In genomic region chr17:31308935-31309334, GRCh38 we compare ENCODE assay signal across 12 cellular contexts. TPM values are rescaled to one million over a fixed set of nuclear protein-coding genes. Genes with fewer than 3 reads are reported as not detected.
DNase-seq lines count a peak whose midpoint lies in the region; ATAC-seq and TF ChIP-seq lines count a peak whose summit lies in the region.
"Had no signal": no experiment of that assay in that cellular context is flagged by ENCODE, and none has a peak within 500 bp of the region (broad histone marks: within the 10 kb centered on the region; RNA-seq: fewer than 3 reads in every experiment).

No MANE protein-coding gene starts in this region.

- H3K4me1 ChIP-seq in lower lobe of right lung (peaks cover 10% of the 10 kb centered on the region), trophoblast cell (ENCODE audit: control insufficient read depth in 1 of 2, insufficient read depth in 2 of 2, low read length in 2 of 2) (no peaks in the 10 kb centered on the region)
- H3K4me1 ChIP-seq: vagina had no signal

- H3K79me1 ChIP-seq in trophoblast cell (ENCODE audit: low read length), result no peaks in the 10 kb centered on the region

- no peak overlapping the region for H2BK5ac ChIP-seq in trophoblast cell (ENCODE audit: low read depth, low read length, poor library complexity)

- no peak overlapping the region for H4K91ac ChIP-seq in trophoblast cell (ENCODE audit: low read depth, low read length)

- no peaks in the 10 kb centered on the region for H3K27me3 ChIP-seq in lower lobe of right lung (ENCODE audit: low read depth)
- H3K27me3 ChIP-seq in trophoblast cell (ENCODE audit: insufficient read depth, low read length), result no peaks in the 10 kb centered on the region
- H3K27me3 ChIP-seq: vagina had no signal

- TF ChIP-seq CTCF in lower lobe of right lung (IDR thresholded peaks at IDR 0.05), result no peak
- no peak for TF ChIP-seq CTCF in type B pancreatic cell (conservative IDR thresholded peaks at IDR 0.05)
- TF ChIP-seq CTCF in glutamatergic neuron (IDR thresholded peaks at IDR 0.05; ENCODE audit: partially characterized antibody, unreplicated experiment), result no peak

- no peak overlapping the region for H3K4me2 ChIP-seq in trophoblast cell (ENCODE audit: low read length)

- H3K4me1 Mint-ChIP-seq in activated naive CD4-positive, alpha-beta T cell treated with anti-CD3 and anti-CD28 coated beads, Interleukin-2, amount 10 ng/mL, durations not matched to agents 7 days and 5 days, result peaks cover 55% of the 10 kb centered on the region
- H3K4me1 Mint-ChIP-seq in activated CD4-positive, alpha-beta memory T cell treated with anti-CD3 and anti-CD28 coated beads, Interleukin-2, amount 10 ng/mL, durations not matched to agents 7 days and 5 days, result peaks cover 46% of the 10 kb centered on the region
- peaks cover 7% of the 10 kb centered on the region for H3K4me1 Mint-ChIP-seq in type B pancreatic cell (ENCODE audit: unreplicated experiment)
- H3K4me1 Mint-ChIP-seq in glutamatergic neuron (ENCODE audit: low read depth, unreplicated experiment), result peaks cover 4% of the 10 kb centered on the region

- H3K27ac ChIP-seq in lower lobe of right lung (peak overlapping the region; percentile 80), trophoblast cell (ENCODE audit: low read depth, low read length) (no peak overlapping the region)
- H3K27ac ChIP-seq: vagina had no signal

- H2BK120ac ChIP-seq in trophoblast cell (ENCODE audit: insufficient read depth, low read length, poor library complexity), result no peak overlapping the region

- no peak overlapping the region for H3K4ac ChIP-seq in trophoblast cell (ENCODE audit: low read depth, low read length)

- no peak overlapping the region for H3K9ac ChIP-seq in trophoblast cell (ENCODE audit: low read length)

- H3K79me2 ChIP-seq in trophoblast cell (ENCODE audit: control insufficient read depth, insufficient read depth, low read length, poor library complexity), result no peaks in the 10 kb centered on the region

- H3K36me3 ChIP-seq in lower lobe of right lung (peaks cover 13% of the 10 kb centered on the region), trophoblast cell (ENCODE audit: control insufficient read depth in 1 of 2, insufficient read depth in 2 of 2, low read length in 2 of 2) (peaks cover 0 to 2% of the 10 kb centered on the region in 2 experiments)
- H3K36me3 ChIP-seq: vagina had no signal

- CTCF ChIA-PET in activated naive CD4-positive, alpha-beta T cell treated with anti-CD3 and anti-CD28 coated beads, Interleukin-2, amount 10 ng/mL, durations not matched to agents 7 days and 5 days (lab: Charles Lee), result interaction anchor here (1.1 to 5.0 kb wide), 2 partner anchors 11 to 43 kb away, joined by 3 to 23 read pairs; partner anchors contain the start of gene EVI2A
- CTCF ChIA-PET in activated CD4-positive, alpha-beta memory T cell treated with anti-CD3 and anti-CD28 coated beads, Interleukin-2, amount 10 ng/mL, durations not matched to agents 7 days and 5 days (lab: Charles Lee), result no interaction called here

- intact Hi-C loops in lower lobe of right lung (cut with DNase I), result no loop called here

- H3K14ac ChIP-seq in trophoblast cell (ENCODE audit: low read length), result no peak overlapping the region

- WGBS in trophoblast cell (ENCODE audit: extremely low coverage, insufficient coverage, insufficient read length), result no CpG with 5 or more reads among the region's 1 CpG

- H3K4me3 ChIP-seq in lower lobe of right lung (peak overlapping the region; percentile 42), trophoblast cell (ENCODE audit: low read depth, low read length) (no peak overlapping the region)
- H3K4me3 ChIP-seq: vagina had no signal

- H3K23ac ChIP-seq in trophoblast cell (ENCODE audit: low read length), result no peak overlapping the region

- no peak overlapping the region for H3K18ac ChIP-seq in trophoblast cell (ENCODE audit: low read length)

- H3K4me3 Mint-ChIP-seq in activated naive CD4-positive, alpha-beta T cell treated with anti-CD3 and anti-CD28 coated beads, Interleukin-2, amount 10 ng/mL, durations not matched to agents 7 days and 5 days, result peak overlapping the region; percentile 88
- peak overlapping the region; percentile 83 for H3K4me3 Mint-ChIP-seq in activated CD4-positive, alpha-beta memory T cell treated with anti-CD3 and anti-CD28 coated beads, Interleukin-2, amount 10 ng/mL, durations not matched to agents 7 days and 5 days
- H3K4me3 Mint-ChIP-seq in type B pancreatic cell, result no peak overlapping the region
- no peak overlapping the region for H3K4me3 Mint-ChIP-seq in glutamatergic neuron (ENCODE audit: unreplicated experiment)

- H2AK5ac ChIP-seq in trophoblast cell (ENCODE audit: low read length), result no peak overlapping the region

- no peak overlapping the region for H2BK12ac ChIP-seq in trophoblast cell (ENCODE audit: low read length)

- ATAC-seq in lower lobe of right lung, result no peak
- ATAC-seq: right cardiac atrium had no signal

- H3K9me3 Mint-ChIP-seq in activated naive CD4-positive, alpha-beta T cell treated with anti-CD3 and anti-CD28 coated beads, Interleukin-2, amount 10 ng/mL, durations not matched to agents 7 days and 5 days, result peaks cover 3% of the 10 kb centered on the region
- peaks cover 4% of the 10 kb centered on the region for H3K9me3 Mint-ChIP-seq in activated CD4-positive, alpha-beta memory T cell treated with anti-CD3 and anti-CD28 coated beads, Interleukin-2, amount 10 ng/mL, durations not matched to agents 7 days and 5 days
- no peaks in the 10 kb centered on the region for H3K9me3 Mint-ChIP-seq in type B pancreatic cell
- peaks cover 2% of the 10 kb centered on the region for H3K9me3 Mint-ChIP-seq in glutamatergic neuron (ENCODE audit: unreplicated experiment)

- H3K27ac Mint-ChIP-seq in activated naive CD4-positive, alpha-beta T cell treated with anti-CD3 and anti-CD28 coated beads, Interleukin-2, amount 10 ng/mL, durations not matched to agents 7 days and 5 days, result peak overlapping the region; percentile 97
- peak overlapping the region; percentile 80 for H3K27ac Mint-ChIP-seq in activated CD4-positive, alpha-beta memory T cell treated with anti-CD3 and anti-CD28 coated beads, Interleukin-2, amount 10 ng/mL, durations not matched to agents 7 days and 5 days
- H3K27ac Mint-ChIP-seq in type B pancreatic cell, result peak overlapping the region; percentile 23
- no peak overlapping the region for H3K27ac Mint-ChIP-seq in glutamatergic neuron (ENCODE audit: unreplicated experiment)

- DNase-seq in activated naive CD4-positive, alpha-beta T cell treated with anti-CD3 and anti-CD28 coated beads, Interleukin-2, amount 10 ng/mL, durations not matched to agents 7 days and 5 days, result no peak
- no peak for DNase-seq in activated naive CD4-positive, alpha-beta T cell (lab: John Stamatoyannopoulos, UW)
- no peak for DNase-seq in activated CD4-positive, alpha-beta memory T cell treated with anti-CD3 and anti-CD28 coated beads, Interleukin-2, amount 10 ng/mL, durations not matched to agents 7 days and 5 days
- DNase-seq in lower lobe of right lung (no peak), type B pancreatic cell (ENCODE audit: extremely low spot score, unreplicated experiment) (no peak), glutamatergic neuron (no peak), trophoblast cell (no peak), NCI-H2171 (lab: John Stamatoyannopoulos, UW) (no peak)
- DNase-seq: right cardiac atrium had no signal

- H3K9me3 ChIP-seq in lower lobe of right lung (no peaks in the 10 kb centered on the region), trophoblast cell (ENCODE audit: insufficient read depth, low read depth, low read length) (no peaks in the 10 kb centered on the region)
- H3K9me3 ChIP-seq: vagina had no signal

- no peak overlapping the region for H4K8ac ChIP-seq in trophoblast cell (ENCODE audit: low read depth, low read length)

- POLR2A ChIA-PET in activated CD4-positive, alpha-beta memory T cell treated with anti-CD3 and anti-CD28 coated beads, Interleukin-2, amount 10 ng/mL, durations not matched to agents 7 days and 5 days (lab: Charles Lee), result interaction anchor here (1.8 to 5.5 kb wide), 2 partner anchors 11 to 240 kb away, joined by 5 to 287 read pairs; partner anchors contain the start of gene EVI2A

- no peak overlapping the region for H2AFZ ChIP-seq in trophoblast cell (ENCODE audit: insufficient read depth, low read length, poor library complexity)

- H3K36me3 Mint-ChIP-seq in activated naive CD4-positive, alpha-beta T cell treated with anti-CD3 and anti-CD28 coated beads, Interleukin-2, amount 10 ng/mL, durations not matched to agents 7 days and 5 days, result peaks cover 65% of the 10 kb centered on the region
- H3K36me3 Mint-ChIP-seq in activated CD4-positive, alpha-beta memory T cell treated with anti-CD3 and anti-CD28 coated beads, Interleukin-2, amount 10 ng/mL, durations not matched to agents 7 days and 5 days (ENCODE audit: low read depth), result peaks cover 86% of the 10 kb centered on the region
- peaks cover 22% of the 10 kb centered on the region for H3K36me3 Mint-ChIP-seq in type B pancreatic cell
- no peaks in the 10 kb centered on the region for H3K36me3 Mint-ChIP-seq in glutamatergic neuron (ENCODE audit: unreplicated experiment)

- H4K12ac ChIP-seq in trophoblast cell (ENCODE audit: low read depth, low read length), result no peak overlapping the region

- no peaks in the 10 kb centered on the region for H3K27me3 Mint-ChIP-seq in activated naive CD4-positive, alpha-beta T cell treated with anti-CD3 and anti-CD28 coated beads, Interleukin-2, amount 10 ng/mL, durations not matched to agents 7 days and 5 days
- no peaks in the 10 kb centered on the region for H3K27me3 Mint-ChIP-seq in activated CD4-positive, alpha-beta memory T cell treated with anti-CD3 and anti-CD28 coated beads, Interleukin-2, amount 10 ng/mL, durations not matched to agents 7 days and 5 days
- H3K27me3 Mint-ChIP-seq in type B pancreatic cell, result no peaks in the 10 kb centered on the region
- H3K27me3 Mint-ChIP-seq in glutamatergic neuron (ENCODE audit: unreplicated experiment), result no peaks in the 10 kb centered on the region

RNA-seq across cellular contexts. Expression of gene EVI2B, which starts 4.9 kb away (rescaled TPM):
- total RNA-seq in activated CD4-positive, alpha-beta memory T cell treated with anti-CD3 and anti-CD28 coated beads, Interleukin-2, amount 10 ng/mL, durations not matched to agents 7 days and 5 days, result 100 to 1,000 TPM; 109 TPM
- total RNA-seq in lower lobe of right lung (130 TPM), type B pancreatic cell (ENCODE audit: low replicate concordance) (not detected in 2 replicates), glutamatergic neuron (ENCODE audit: unreplicated experiment) (not detected)
- not detected in 2 replicates for polyA plus RNA-seq in trophoblast cell (2013)
- total RNA-seq: bronchial epithelial cell had no signal

RNA-seq across cellular contexts. Expression of gene OMG, which starts 11.9 kb away (rescaled TPM):
- under 1 TPM; 0.55 to 0.65 TPM for total RNA-seq in activated CD4-positive, alpha-beta memory T cell treated with anti-CD3 and anti-CD28 coated beads, Interleukin-2, amount 10 ng/mL, durations not matched to agents 7 days and 5 days
- 12.4 TPM for total RNA-seq in lower lobe of right lung
- not detected in 2 replicates for total RNA-seq in type B pancreatic cell (ENCODE audit: low replicate concordance)
- total RNA-seq in glutamatergic neuron (ENCODE audit: unreplicated experiment), result not detected
- polyA plus RNA-seq in trophoblast cell (2013), result 2.1 and 2.4 TPM in 2 replicates
- total RNA-seq: bronchial epithelial cell, esophagus mucosa, right cardiac atrium, vagina had no signal

RNA-seq across cellular contexts. Expression of gene EVI2A, which starts 12.5 kb away (rescaled TPM):
- 100 to 1,000 TPM; 109 to 110 TPM for total RNA-seq in activated CD4-positive, alpha-beta memory T cell treated with anti-CD3 and anti-CD28 coated beads, Interleukin-2, amount 10 ng/mL, durations not matched to agents 7 days and 5 days
- total RNA-seq in lower lobe of right lung (45.2 TPM), type B pancreatic cell (ENCODE audit: low replicate concordance) (not detected in 2 replicates), glutamatergic neuron (ENCODE audit: unreplicated experiment) (not detected)
- polyA plus RNA-seq in trophoblast cell (2013), result 0.11 and 0.14 TPM in 2 replicates
- total RNA-seq: bronchial epithelial cell had no signal

Comparison
In these comparisons a context has a peak if more than half of its experiments do, and no peak if none do; other contexts are left out.
1. H3K4me3 Mint-ChIP-seq: peak in activated naive CD4-positive, alpha-beta T cell treated with anti-CD3 and anti-CD28 coated beads, Interleukin-2, amount 10 ng/mL, durations not matched to agents 7 days and 5 days (single experiment) and activated CD4-positive, alpha-beta memory T cell treated with anti-CD3 and anti-CD28 coated beads, Interleukin-2, amount 10 ng/mL, durations not matched to agents 7 days and 5 days (single experiment); none in type B pancreatic cell (single experiment) and glutamatergic neuron (single experiment).
2. RNA of gene EVI2B, which starts 4.9 kb away (total RNA-seq): 130 TPM in lower lobe of right lung (single experiment) and 109 TPM in activated CD4-positive, alpha-beta memory T cell treated with anti-CD3 and anti-CD28 coated beads, Interleukin-2, amount 10 ng/mL, durations not matched to agents 7 days and 5 days; not detected in type B pancreatic cell and not detected in glutamatergic neuron (single experiment); every median in the first group is over 100 times any median in the second.
3. RNA of gene EVI2A, which starts 12.5 kb away (total RNA-seq): 109 to 110 TPM in activated CD4-positive, alpha-beta memory T cell treated with anti-CD3 and anti-CD28 coated beads, Interleukin-2, amount 10 ng/mL, durations not matched to agents 7 days and 5 days and 45.2 TPM in lower lobe of right lung (single experiment); not detected in type B pancreatic cell and not detected in glutamatergic neuron (single experiment); every median in the first group is over 10 times any median in the second.